1 cellular context compared by ENCODE assay signal in genomic region chr18:31206064-31206463, GRCh38.
TF ChIP-seq lines count a peak whose summit lies in the region.

No MANE protein-coding gene starts in this region.

TF ChIP-seq in HepG2, 621 proteins besides CTCF, POLR2A, EP300 and RAD21 (continued from another document):
- TF ChIP-seq ZNF687 (CRISPR knock-in tag; IDR thresholded peaks at IDR 0.05) (no peak), POLR2G (IDR thresholded peaks at IDR 0.05; ENCODE audit: low read depth, low read length) (no peak), BCL6 (CRISPR knock-in tag; IDR thresholded peaks at IDR 0.05) (0 out of 2 replicates have a peak, but pooled peaks have one; percentile 35), AHDC1 (CRISPR knock-in tag; IDR thresholded peaks at IDR 0.05; ENCODE audit: borderline replicate concordance) (no peak), KLF15 (CRISPR knock-in tag; IDR thresholded peaks at IDR 0.05; ENCODE audit: borderline replicate concordance) (no peak), HNRNPUL1 (IDR thresholded peaks at IDR 0.05; ENCODE audit: low read depth, low read length) (no peak), KDM5A (IDR thresholded peaks at IDR 0.05; ENCODE audit: borderline replicate concordance, low read length) (no peak), HOXD1 (CRISPR knock-in tag; IDR thresholded peaks at IDR 0.05) (no peak), NPAS2 (CRISPR knock-in tag; IDR thresholded peaks at IDR 0.05; ENCODE audit: borderline replicate concordance) (no peak), CEBPG (CRISPR knock-in tag; IDR thresholded peaks at IDR 0.05) (peak; percentile 33; the same call in 1 of the 2 replicates), POGZ (CRISPR knock-in tag; IDR thresholded peaks at IDR 0.05) (no peak)
TF ChIP-seq in HepG2: peak in this region for 5.
